8 cellular contexts compared by ENCODE assay signal in genomic region chr10:30510184-30510931, GRCh38.
A peak's percentile ranks its signal among the peaks of the same experiment; 100 is the strongest.
DNase-seq lines count a peak whose midpoint lies in the region; ATAC-seq and TF ChIP-seq lines count a peak whose summit lies in the region.

No MANE protein-coding gene starts in this region.

- CTCF ChIA-PET in GM10248 (lab: Yijun Ruan, JAX) = interaction anchor here (0.8 to 5.1 kb wide), 9 partner anchors 9 to 80 kb away, joined by 3 to 27 read pairs (median 5); no protein-coding TSS in a partner anchor

- no peaks in the 10 kb centered on the region for H3K79me2 ChIP-seq in GM23338 (replicated peaks; ENCODE audit: insufficient read depth)

- H3K27me3 ChIP-seq in ascending aorta (no peaks in the 10 kb centered on the region), GM23338 (ENCODE audit: insufficient read depth) (no peaks in the 10 kb centered on the region)

- TF ChIP-seq CTCF in GM10248 (IDR thresholded peaks at IDR 0.05; ENCODE audit: control extremely low read depth, extremely low read depth, low read depth, missing control alignments) (no peak), ascending aorta (IDR thresholded peaks at IDR 0.05) (no peak), retinal pigment epithelial cell (conservative IDR thresholded peaks at IDR 0.05; ENCODE audit: low read depth, low read length) (peak; percentile 32), GM23338 (conservative IDR thresholded peaks at IDR 0.05; ENCODE audit: low read depth in 2 of 2) (no peak)

- DNase-seq in GM10248 (ENCODE audit: extremely low spot score) (peak; percentile 68), ascending aorta (ENCODE audit: low spot score in 2 of 2) (peak in 1 of 2 donors; percentile 78), retinal pigment epithelial cell (ENCODE audit: low read depth) (no peak), T-helper 9 cell (no peak), GM23338 (ENCODE audit: low spot score) (no peak), HuH-7 (ENCODE audit: low spot score) (no peak)

- H3K4me3 ChIP-seq in ascending aorta (no peak overlapping the region), retinal pigment epithelial cell (ENCODE audit: low read length) (no peak overlapping the region), GM23338 (no peak overlapping the region)

- no peaks in the 10 kb centered on the region for H3K36me3 Mint-ChIP-seq in GM23338 (ENCODE audit: low read depth)

- H2AFZ ChIP-seq in GM23338 = no peak overlapping the region

- ATAC-seq in GM21367 (IDR thresholded peaks at IDR 0.05; ENCODE audit: unreplicated experiment) = peak; percentile 81
- peak; percentile 84 for ATAC-seq in HG03571 (IDR thresholded peaks at IDR 0.05; ENCODE audit: unreplicated experiment)
- no peak for ATAC-seq in GM23338

- H3K27ac ChIP-seq in ascending aorta = peak overlapping the region; percentile 55 to 61
- no peak overlapping the region for H3K27ac ChIP-seq in GM23338 (ENCODE audit: low read depth)

- no peaks in the 10 kb centered on the region for H3K9me3 ChIP-seq in ascending aorta

- intact Hi-C loops in ascending aorta (cut with DNase I) = no loop called here

- H3K4me2 ChIP-seq in GM23338 = no peak overlapping the region

- H3K27ac Mint-ChIP-seq in GM23338 = no peak overlapping the region

- no peaks in the 10 kb centered on the region for H3F3A ChIP-seq in GM23338 (replicated peaks; ENCODE audit: low read depth)

- H3K4me1 ChIP-seq in ascending aorta (peaks cover 0 to 5% of the 10 kb centered on the region in 2 donors), GM23338 (ENCODE audit: insufficient read depth) (no peaks in the 10 kb centered on the region)

- no peaks in the 10 kb centered on the region for H3K9me3 Mint-ChIP-seq in GM23338

- no peaks in the 10 kb centered on the region for H3K36me3 ChIP-seq in ascending aorta
- H3K36me3 ChIP-seq in GM23338 (ENCODE audit: insufficient read depth) = no peaks in the 10 kb centered on the region

- no peaks in the 10 kb centered on the region for H3K9me2 ChIP-seq in GM23338 (ENCODE audit: insufficient read depth)

- POLR2A ChIA-PET in GM10248 (lab: Yijun Ruan, JAX) = interaction anchor here (0.7 kb wide), 1 partner anchor 77 kb away, joined by 3 read pairs; the partner anchor contains the start of gene MAP3K8

- H3K4me3 Mint-ChIP-seq in GM23338 = no peak overlapping the region

- H3K27me3 Mint-ChIP-seq in GM23338 (ENCODE audit: insufficient read depth, low read depth, poor library complexity) = peaks cover 1% of the 10 kb centered on the region

- no peaks in the 10 kb centered on the region for H4K20me1 ChIP-seq in GM23338 (replicated peaks; ENCODE audit: insufficient read depth)

- no peaks in the 10 kb centered on the region for H3K4me1 Mint-ChIP-seq in GM23338

TF ChIP-seq in GM23338, 12 proteins besides CTCF, POLR2A, EP300 and RAD21:
- TF ChIP-seq ZNF114 (CRISPR knock-in tag; IDR thresholded peaks at IDR 0.05) = no peak
